Comparison of ENCODE assay signal across 22 cellular contexts in genomic region chr13:72804301-72804700, GRCh38. TPM values are rescaled to one million over a fixed set of nuclear protein-coding genes. Genes with fewer than 3 reads are reported as not detected.
A peak's percentile ranks its signal among the peaks of the same experiment; 100 is the strongest.
DNase-seq lines count a peak whose midpoint lies in the region; ATAC-seq and TF ChIP-seq lines count a peak whose summit lies in the region.
"Had no signal": no experiment of that assay in that cellular context is flagged by ENCODE, and none has a peak within 500 bp of the region (broad histone marks: within the 10 kb centered on the region; RNA-seq: fewer than 3 reads in every experiment).

No MANE protein-coding gene starts in this region.

- no peak for DNase-seq in activated naive CD4-positive, alpha-beta T cell treated with anti-CD3 and anti-CD28 coated beads, Interleukin-2, amount 50 U/mL, for 72 hours (ENCODE audit: low spot score in 2 of 2)
- DNase-seq in CD8-positive, alpha-beta memory T cell = no peak
- DNase-seq in endodermal cell (peak; percentile 49), nephron progenitor cell (no peak)
- no peak for DNase-seq in stimulated activated CD4-positive, alpha-beta T cell treated with anti-CD3 and anti-CD28 coated beads, Interleukin-12 subunit alpha, Interleukin-12 subunit beta, amount 100 ng/mL, for 4 hours
- DNase-seq: DND-41, H9, MM.1S, NCI-H1048, NCI-H1417 treated with DMSO at 0.1 percent for 48 hours, NCI-H187, NCI-H446, NCI-H526, OCI-M1, SJCRH30 had no signal

- WGBS in endodermal cell (ENCODE audit: insufficient coverage in 1 of 2, insufficient read length in 1 of 2), 2 experiments = 71 to 80% methylated on average over 1 of the region's 1 CpG

- no peaks in the 10 kb centered on the region for H3K9me3 ChIP-seq in CD8-positive, alpha-beta memory T cell (ENCODE audit: low read length)
- peaks cover 6% of the 10 kb centered on the region for H3K9me3 ChIP-seq in endodermal cell (ENCODE audit: control insufficient read depth, low read length)
- H3K9me3 ChIP-seq: SJCRH30 had no signal

- ATAC-seq in activated naive CD4-positive, alpha-beta T cell treated with anti-CD3 and anti-CD28 coated beads, Interleukin-2, amount 50 U/mL, for 72 hours = no peak
- ATAC-seq in GM21526 (IDR thresholded peaks at IDR 0.05; ENCODE audit: low FRiP score, unreplicated experiment) = no peak
- no peak for ATAC-seq in HG03159 (IDR thresholded peaks at IDR 0.05; ENCODE audit: unreplicated experiment)
- ATAC-seq: HepG2, K562 had no signal

- no peaks in the 10 kb centered on the region for H3K27me3 Mint-ChIP-seq in activated naive CD4-positive, alpha-beta T cell treated with anti-CD3 and anti-CD28 coated beads, Interleukin-2, amount 50 U/mL, for 24 hours
- H3K27me3 Mint-ChIP-seq in CD8-positive, alpha-beta memory T cell = no peaks in the 10 kb centered on the region
- H3K27me3 Mint-ChIP-seq in endodermal cell (ENCODE audit: insufficient read depth) = no peaks in the 10 kb centered on the region
- no peaks in the 10 kb centered on the region for H3K27me3 Mint-ChIP-seq in nephron progenitor cell (ENCODE audit: low read depth, poor library complexity)

- no peaks in the 10 kb centered on the region for H3K36me3 ChIP-seq in CD8-positive, alpha-beta memory T cell (ENCODE audit: insufficient read depth, low read length)
- peaks cover 16% of the 10 kb centered on the region for H3K36me3 ChIP-seq in endodermal cell (ENCODE audit: control insufficient read depth, insufficient read depth, low read length)

- no peak overlapping the region for H3K4me3 Mint-ChIP-seq in activated naive CD4-positive, alpha-beta T cell treated with anti-CD3 and anti-CD28 coated beads, Interleukin-2, amount 50 U/mL, for 24 hours
- H3K4me3 Mint-ChIP-seq in CD8-positive, alpha-beta memory T cell = no peak overlapping the region
- H3K4me3 Mint-ChIP-seq in endodermal cell = no peak overlapping the region
- H3K4me3 Mint-ChIP-seq in nephron progenitor cell = no peak overlapping the region
- H3K4me3 Mint-ChIP-seq: H9 had no signal

- H3K36me3 Mint-ChIP-seq in activated naive CD4-positive, alpha-beta T cell treated with anti-CD3 and anti-CD28 coated beads, Interleukin-2, amount 50 U/mL, for 24 hours = peaks cover 29% of the 10 kb centered on the region
- peaks cover 5 to 40% of the 10 kb centered on the region in 2 donors for H3K36me3 Mint-ChIP-seq in activated naive CD4-positive, alpha-beta T cell treated with anti-CD3 and anti-CD28 coated beads, Interleukin-2, amount 50 U/mL, for 72 hours
- H3K36me3 Mint-ChIP-seq in CD8-positive, alpha-beta memory T cell = peaks cover 12 to 51% (median 19%) of the 10 kb centered on the region in 3 donors
- H3K36me3 Mint-ChIP-seq in endodermal cell (ENCODE audit: low read depth) (peaks cover 25% of the 10 kb centered on the region), nephron progenitor cell (ENCODE audit: low read depth) (peaks cover 58% of the 10 kb centered on the region)

- CTCF ChIA-PET in CD8-positive, alpha-beta memory T cell (lab: Charles Lee) = no interaction called here

- H3K9ac ChIP-seq in endodermal cell (ENCODE audit: extremely low read depth, low read length, poor library complexity, severe bottlenecking) = no peak overlapping the region

- H3K27me3 ChIP-seq in CD8-positive, alpha-beta memory T cell (ENCODE audit: insufficient read depth, low read length, poor library complexity, severe bottlenecking) = no peaks in the 10 kb centered on the region
- H3K27me3 ChIP-seq in endodermal cell (ENCODE audit: control insufficient read depth, insufficient read depth, low read length, poor library complexity, severe bottlenecking) = no peaks in the 10 kb centered on the region
- H3K27me3 ChIP-seq: SJCRH30 had no signal

- POLR2A ChIA-PET in CD8-positive, alpha-beta memory T cell (lab: Charles Lee) = no interaction called here

- no peak overlapping the region for H3K27ac ChIP-seq in CD8-positive, alpha-beta memory T cell (ENCODE audit: low read depth, low read length)
- no peak overlapping the region for H3K27ac ChIP-seq in endodermal cell (ENCODE audit: low read depth, low read length)
- H3K27ac ChIP-seq: C4-2B, HL-60, SJCRH30 had no signal

- peaks cover 4% of the 10 kb centered on the region for H3K4me1 ChIP-seq in CD8-positive, alpha-beta memory T cell (ENCODE audit: insufficient read depth, low read length)
- no peaks in the 10 kb centered on the region for H3K4me1 ChIP-seq in endodermal cell (ENCODE audit: control insufficient read depth, insufficient read depth, low read length)
- H3K4me1 ChIP-seq: SJCRH30 had no signal

- H3K4me3 ChIP-seq in CD8-positive, alpha-beta memory T cell (ENCODE audit: low read length) = no peak overlapping the region
- no peak overlapping the region for H3K4me3 ChIP-seq in endodermal cell (ENCODE audit: low read length)
- H3K4me3 ChIP-seq: K562, SJCRH30 had no signal

- peak overlapping the region; percentile 38 for H3K27ac Mint-ChIP-seq in activated naive CD4-positive, alpha-beta T cell treated with anti-CD3 and anti-CD28 coated beads, Interleukin-2, amount 50 U/mL, for 24 hours
- H3K27ac Mint-ChIP-seq in activated naive CD4-positive, alpha-beta T cell treated with anti-CD3 and anti-CD28 coated beads, Interleukin-2, amount 50 U/mL, for 72 hours = no peak overlapping the region
- peak overlapping the region in 6 of 8 donors; percentile 9 to 56 (median 22) for H3K27ac Mint-ChIP-seq in CD8-positive, alpha-beta memory T cell
- H3K27ac Mint-ChIP-seq in endodermal cell (no peak overlapping the region), nephron progenitor cell (peak overlapping the region; percentile 80)

- no peak for TF ChIP-seq CTCF in endodermal cell (conservative IDR thresholded peaks at IDR 0.05)
- TF ChIP-seq CTCF in nephron progenitor cell (IDR thresholded peaks at IDR 0.05) = no peak

- H3K4me1 Mint-ChIP-seq in activated naive CD4-positive, alpha-beta T cell treated with anti-CD3 and anti-CD28 coated beads, Interleukin-2, amount 50 U/mL, for 24 hours = peaks cover 17% of the 10 kb centered on the region
- H3K4me1 Mint-ChIP-seq in CD8-positive, alpha-beta memory T cell = peaks cover 16 to 19% (median 17%) of the 10 kb centered on the region in 3 donors
- H3K4me1 Mint-ChIP-seq in endodermal cell (peaks cover 8% of the 10 kb centered on the region), nephron progenitor cell (no peaks in the 10 kb centered on the region)
- H3K4me1 Mint-ChIP-seq: H9 had no signal

- H3K9me3 Mint-ChIP-seq in activated naive CD4-positive, alpha-beta T cell treated with anti-CD3 and anti-CD28 coated beads, Interleukin-2, amount 50 U/mL, for 24 hours = no peaks in the 10 kb centered on the region
- no peaks in the 10 kb centered on the region for H3K9me3 Mint-ChIP-seq in activated naive CD4-positive, alpha-beta T cell treated with anti-CD3 and anti-CD28 coated beads, Interleukin-2, amount 50 U/mL, for 72 hours
- H3K9me3 Mint-ChIP-seq in CD8-positive, alpha-beta memory T cell = no peaks in the 10 kb centered on the region
- peaks cover 7% of the 10 kb centered on the region for H3K9me3 Mint-ChIP-seq in endodermal cell
- peaks cover 4% of the 10 kb centered on the region for H3K9me3 Mint-ChIP-seq in nephron progenitor cell
- H3K9me3 Mint-ChIP-seq: H9 had no signal

RNA-seq across cellular contexts. Expression of gene PIBF1, which starts 22.4 kb away (rescaled TPM):
- total RNA-seq in activated naive CD4-positive, alpha-beta T cell treated with anti-CD3 and anti-CD28 coated beads, Interleukin-2, amount 50 U/mL, for 72 hours = 10 to 100 TPM; 26.2 to 28.9 TPM
- 10 to 100 TPM; 20.2 to 21.7 TPM for total RNA-seq in CD8-positive, alpha-beta memory T cell
- polyA plus RNA-seq in CD8-positive, alpha-beta memory T cell = 17.7 TPM
- total RNA-seq in endodermal cell = 10 to 100 TPM; 25.6 to 35.2 TPM
- 15.4 TPM for polyA plus RNA-seq in endodermal cell (2013, experiment 1 of 2)
- 18.0 TPM for polyA plus RNA-seq in endodermal cell (2013, experiment 2 of 2)

RNA-seq across cellular contexts. Expression of gene DIS3, which starts 22.6 kb away (rescaled TPM):
- total RNA-seq in activated naive CD4-positive, alpha-beta T cell treated with anti-CD3 and anti-CD28 coated beads, Interleukin-2, amount 50 U/mL, for 72 hours = 10 to 100 TPM; 44.9 to 47.2 TPM
- 10 to 100 TPM; 57.0 to 58.1 TPM for total RNA-seq in CD8-positive, alpha-beta memory T cell
- polyA plus RNA-seq in CD8-positive, alpha-beta memory T cell = 14.3 TPM
- total RNA-seq in endodermal cell = 10 to 100 TPM; 32.9 to 36.9 TPM
- 32.6 TPM for polyA plus RNA-seq in endodermal cell (2013, experiment 1 of 2)
- 32.5 TPM for polyA plus RNA-seq in endodermal cell (2013, experiment 2 of 2)

Comparison
In these comparisons a context has a peak if more than half of its experiments do, and no peak if none do; other contexts are left out.
1. H3K27ac Mint-ChIP-seq: peak in activated naive CD4-positive, alpha-beta T cell treated with anti-CD3 and anti-CD28 coated beads, Interleukin-2, amount 50 U/mL, for 24 hours (single experiment), CD8-positive, alpha-beta memory T cell (6 of 8) and nephron progenitor cell (single experiment); none in activated naive CD4-positive, alpha-beta T cell treated with anti-CD3 and anti-CD28 coated beads, Interleukin-2, amount 50 U/mL, for 72 hours (0 of 2) and endodermal cell (single experiment).